ENCODE assay signal across 22 cellular contexts in genomic region chr14:56562883-56563282, GRCh38.
"Had no signal": no experiment of that assay in that cellular context is flagged by ENCODE, and none has a peak within 500 bp of the region (broad histone marks: within the 10 kb centered on the region; RNA-seq: fewer than 3 reads in every experiment).

No MANE protein-coding gene starts in this region.

- H3K4me3 ChIP-seq: gastrocnemius medialis, heart right ventricle, mucosa of descending colon, psoas muscle, right lobe of liver, spleen, tibial artery, upper lobe of left lung, uterus had no signal

- H3K4me3 Mint-ChIP-seq: endodermal cell; naive thymus-derived CD8-positive, alpha-beta T cell; stimulated activated memory B cell treated with anti-CD40 and anti-IgM and Interleukin-4, amounts not matched to agents 10 μg/mL and 1 μg/mL and 100 μg/mL, for 72 hours; stimulated activated naive CD8-positive, alpha-beta T cell treated with anti-CD3 and anti-CD28 coated beads, Interleukin-15, Interleukin-2, amounts not matched to agents 100 ng/mL and 50 ng/mL, for 24 hours had no signal

- H3K27ac Mint-ChIP-seq: endodermal cell; naive thymus-derived CD8-positive, alpha-beta T cell; stimulated activated memory B cell treated with anti-CD40 and anti-IgM and Interleukin-4, amounts not matched to agents 10 μg/mL and 1 μg/mL and 100 μg/mL, for 72 hours; stimulated activated naive CD8-positive, alpha-beta T cell treated with anti-CD3 and anti-CD28 coated beads, Interleukin-15, Interleukin-2, amounts not matched to agents 100 ng/mL and 50 ng/mL, for 24 hours had no signal

- H3K36me3 Mint-ChIP-seq: stimulated activated memory B cell treated with anti-CD40 and anti-IgM and Interleukin-4, amounts not matched to agents 10 μg/mL and 1 μg/mL and 100 μg/mL, for 72 hours had no signal

- DNase-seq: effector CD4-positive, alpha-beta T cell; endodermal cell; gastrocnemius medialis; heart right ventricle; hypothalamus; kidney glomerular epithelial cell; mammary epithelial cell; mucosa of descending colon; naive thymus-derived CD8-positive, alpha-beta T cell; psoas muscle; retina; right lobe of liver; spleen; stimulated activated CD4-positive, alpha-beta T cell treated with anti-CD3 and anti-CD28 coated beads, Interleukin-15, amount 100 ng/mL, for 24 hours; stimulated activated CD4-positive, alpha-beta T cell treated with anti-CD3 and anti-CD28 coated beads, Interleukin-1b, Interleukin-23, amount 100 ng/mL, for 48 hours; stimulated activated CD4-positive, alpha-beta T cell treated with anti-CD3 and anti-CD28 coated beads, Interleukin-4, amount 100 ng/mL, for 24 hours; tibial artery; upper lobe of left lung; uterus had no signal

- H3K4me1 Mint-ChIP-seq: endodermal cell; naive thymus-derived CD8-positive, alpha-beta T cell; stimulated activated memory B cell treated with anti-CD40 and anti-IgM and Interleukin-4, amounts not matched to agents 10 μg/mL and 1 μg/mL and 100 μg/mL, for 72 hours had no signal

- ATAC-seq: gastrocnemius medialis; heart right ventricle; left lobe of liver; mucosa of descending colon; naive thymus-derived CD8-positive, alpha-beta T cell; psoas muscle; right lobe of liver; stimulated activated memory B cell treated with anti-CD40 and anti-IgM and Interleukin-4, amounts not matched to agents 10 μg/mL and 1 μg/mL and 100 μg/mL, for 72 hours had no signal
